1 cellular context compared by ENCODE assay signal in genomic region chr5:142248853-142249462, GRCh38.
TF ChIP-seq lines count a peak whose summit lies in the region.

No MANE protein-coding gene starts in this region.

TF ChIP-seq in K562, 482 proteins besides CTCF, POLR2A, EP300 and RAD21 (continued from another document and continues in another):
- TF ChIP-seq, protein P1, sequence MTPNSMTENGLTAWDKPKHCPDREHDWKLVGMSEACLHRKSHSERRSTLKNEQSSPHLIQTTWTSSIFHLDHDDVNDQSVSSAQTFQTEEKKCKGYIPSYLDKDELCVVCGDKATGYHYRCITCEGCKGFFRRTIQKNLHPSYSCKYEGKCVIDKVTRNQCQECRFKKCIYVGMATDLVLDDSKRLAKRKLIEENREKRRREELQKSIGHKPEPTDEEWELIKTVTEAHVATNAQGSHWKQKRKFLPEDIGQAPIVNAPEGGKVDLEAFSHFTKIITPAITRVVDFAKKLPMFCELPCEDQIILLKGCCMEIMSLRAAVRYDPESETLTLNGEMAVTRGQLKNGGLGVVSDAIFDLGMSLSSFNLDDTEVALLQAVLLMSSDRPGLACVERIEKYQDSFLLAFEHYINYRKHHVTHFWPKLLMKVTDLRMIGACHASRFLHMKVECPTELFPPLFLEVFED (CRISPR knock-in tag; conservative IDR thresholded peaks at IDR 0.05): no peak
- no peak for TF ChIP-seq HNRNPL (IDR thresholded peaks at IDR 0.05; ENCODE audit: low read depth, low read length)
- 0 out of 2 replicates have a peak, but pooled peaks have one; percentile 13 for TF ChIP-seq SMAD4 (CRISPR knock-in tag; conservative IDR thresholded peaks at IDR 0.05)
- TF ChIP-seq ZNF431 (CRISPR knock-in tag; IDR thresholded peaks at IDR 0.05): no peak
- TF ChIP-seq, protein P2, sequence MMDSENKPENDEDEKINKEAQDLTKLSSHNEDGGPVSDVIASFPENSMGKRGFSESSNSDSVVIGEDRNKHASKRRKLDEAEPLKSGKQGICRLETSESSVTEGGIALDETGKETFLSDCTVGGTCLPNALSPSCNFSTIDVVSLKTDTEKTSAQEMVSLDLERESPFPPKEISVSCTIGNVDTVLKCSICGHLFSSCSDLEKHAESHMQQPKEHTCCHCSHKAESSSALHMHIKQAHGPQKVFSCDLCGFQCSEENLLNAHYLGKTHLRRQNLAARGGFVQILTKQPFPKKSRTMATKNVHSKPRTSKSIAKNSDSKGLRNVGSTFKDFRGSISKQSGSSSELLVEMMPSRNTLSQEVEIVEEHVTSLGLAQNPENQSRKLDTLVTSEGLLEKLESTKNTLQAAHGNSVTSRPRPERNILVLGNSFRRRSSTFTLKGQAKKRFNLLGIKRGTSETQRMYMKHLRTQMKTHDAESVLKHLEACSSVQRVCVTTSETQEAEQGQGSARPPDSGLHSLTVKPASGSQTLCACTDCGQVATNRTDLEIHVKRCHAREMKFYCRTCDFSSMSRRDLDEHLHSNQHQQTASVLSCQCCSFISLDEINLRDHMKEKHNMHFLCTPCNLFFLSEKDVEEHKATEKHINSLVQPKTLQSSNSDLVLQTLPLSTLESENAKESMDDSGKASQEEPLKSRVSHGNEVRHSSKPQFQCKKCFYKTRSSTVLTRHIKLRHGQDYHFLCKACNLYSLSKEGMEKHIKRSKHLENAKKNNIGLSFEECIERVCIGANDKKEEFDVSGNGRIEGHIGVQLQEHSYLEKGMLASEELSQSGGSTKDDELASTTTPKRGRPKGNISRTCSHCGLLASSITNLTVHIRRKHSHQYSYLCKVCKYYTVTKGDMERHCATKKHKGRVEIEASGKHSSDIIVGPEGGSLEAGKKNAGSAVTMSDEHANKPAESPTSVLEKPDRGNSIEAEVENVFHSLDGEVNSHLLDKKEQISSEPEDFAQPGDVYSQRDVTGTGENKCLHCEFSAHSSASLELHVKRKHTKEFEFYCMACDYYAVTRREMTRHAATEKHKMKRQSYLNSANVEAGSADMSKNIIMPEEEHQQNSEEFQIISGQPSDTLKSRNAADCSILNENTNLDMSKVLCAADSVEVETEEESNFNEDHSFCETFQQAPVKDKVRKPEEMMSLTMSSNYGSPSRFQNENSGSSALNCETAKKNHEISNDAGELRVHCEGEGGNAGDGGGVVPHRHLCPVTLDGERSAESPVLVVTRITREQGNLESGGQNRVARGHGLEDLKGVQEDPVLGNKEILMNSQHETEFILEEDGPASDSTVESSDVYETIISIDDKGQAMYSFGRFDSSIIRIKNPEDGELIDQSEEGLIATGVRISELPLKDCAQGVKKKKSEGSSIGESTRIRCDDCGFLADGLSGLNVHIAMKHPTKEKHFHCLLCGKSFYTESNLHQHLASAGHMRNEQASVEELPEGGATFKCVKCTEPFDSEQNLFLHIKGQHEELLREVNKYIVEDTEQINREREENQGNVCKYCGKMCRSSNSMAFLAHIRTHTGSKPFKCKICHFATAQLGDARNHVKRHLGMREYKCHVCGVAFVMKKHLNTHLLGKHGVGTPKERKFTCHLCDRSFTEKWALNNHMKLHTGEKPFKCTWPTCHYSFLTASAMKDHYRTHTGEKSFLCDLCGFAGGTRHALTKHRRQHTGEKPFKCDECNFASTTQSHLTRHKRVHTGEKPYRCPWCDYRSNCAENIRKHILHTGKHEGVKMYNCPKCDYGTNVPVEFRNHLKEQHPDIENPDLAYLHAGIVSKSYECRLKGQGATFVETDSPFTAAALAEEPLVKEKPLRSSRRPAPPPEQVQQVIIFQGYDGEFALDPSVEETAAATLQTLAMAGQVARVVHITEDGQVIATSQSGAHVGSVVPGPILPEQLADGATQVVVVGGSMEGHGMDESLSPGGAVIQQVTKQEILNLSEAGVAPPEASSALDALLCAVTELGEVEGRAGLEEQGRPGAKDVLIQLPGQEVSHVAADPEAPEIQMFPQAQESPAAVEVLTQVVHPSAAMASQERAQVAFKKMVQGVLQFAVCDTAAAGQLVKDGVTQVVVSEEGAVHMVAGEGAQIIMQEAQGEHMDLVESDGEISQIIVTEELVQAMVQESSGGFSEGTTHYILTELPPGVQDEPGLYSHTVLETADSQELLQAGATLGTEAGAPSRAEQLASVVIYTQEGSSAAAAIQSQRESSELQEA (IDR thresholded peaks at IDR 0.05; ENCODE audit: low read depth): no peak
- TF ChIP-seq ZNF592 (IDR thresholded peaks at IDR 0.05): peak; percentile 56; the same call in 1 of the 2 replicates
- no peak for TF ChIP-seq ZNF280B (CRISPR knock-in tag; IDR thresholded peaks at IDR 0.05)
- peak; percentile 35 for TF ChIP-seq MEIS2 (IDR thresholded peaks at IDR 0.05; ENCODE audit: partially characterized antibody)
- TF ChIP-seq, protein P3, sequence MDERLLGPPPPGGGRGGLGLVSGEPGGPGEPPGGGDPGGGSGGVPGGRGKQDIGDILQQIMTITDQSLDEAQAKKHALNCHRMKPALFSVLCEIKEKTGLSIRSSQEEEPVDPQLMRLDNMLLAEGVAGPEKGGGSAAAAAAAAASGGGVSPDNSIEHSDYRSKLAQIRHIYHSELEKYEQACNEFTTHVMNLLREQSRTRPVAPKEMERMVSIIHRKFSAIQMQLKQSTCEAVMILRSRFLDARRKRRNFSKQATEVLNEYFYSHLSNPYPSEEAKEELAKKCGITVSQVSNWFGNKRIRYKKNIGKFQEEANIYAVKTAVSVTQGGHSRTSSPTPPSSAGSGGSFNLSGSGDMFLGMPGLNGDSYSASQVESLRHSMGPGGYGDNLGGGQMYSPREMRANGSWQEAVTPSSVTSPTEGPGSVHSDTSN (CRISPR knock-in tag; IDR thresholded peaks at IDR 0.05; ENCODE audit: low read depth): no peak
- TF ChIP-seq, protein P3 (tag; conservative IDR thresholded peaks at IDR 0.05; ENCODE audit: low read depth): peak; percentile 60
- TF ChIP-seq FOS (IDR thresholded peaks at IDR 0.05; ENCODE audit: extremely low read depth, insufficient read length): no peak
- no peak for TF ChIP-seq ZNF785 (CRISPR knock-in tag; IDR thresholded peaks at IDR 0.05)
- no peak for TF ChIP-seq SUPT5H (IDR thresholded peaks at IDR 0.05)
- peak; percentile 75 for TF ChIP-seq SPI1 (IDR thresholded peaks at IDR 0.05; ENCODE audit: borderline replicate concordance, low read depth, low read length)
- no peak for TF ChIP-seq PRPF4 (IDR thresholded peaks at IDR 0.05; ENCODE audit: insufficient read depth, low read depth, low read length, poor library complexity, severe bottlenecking)
- TF ChIP-seq, protein P4, sequence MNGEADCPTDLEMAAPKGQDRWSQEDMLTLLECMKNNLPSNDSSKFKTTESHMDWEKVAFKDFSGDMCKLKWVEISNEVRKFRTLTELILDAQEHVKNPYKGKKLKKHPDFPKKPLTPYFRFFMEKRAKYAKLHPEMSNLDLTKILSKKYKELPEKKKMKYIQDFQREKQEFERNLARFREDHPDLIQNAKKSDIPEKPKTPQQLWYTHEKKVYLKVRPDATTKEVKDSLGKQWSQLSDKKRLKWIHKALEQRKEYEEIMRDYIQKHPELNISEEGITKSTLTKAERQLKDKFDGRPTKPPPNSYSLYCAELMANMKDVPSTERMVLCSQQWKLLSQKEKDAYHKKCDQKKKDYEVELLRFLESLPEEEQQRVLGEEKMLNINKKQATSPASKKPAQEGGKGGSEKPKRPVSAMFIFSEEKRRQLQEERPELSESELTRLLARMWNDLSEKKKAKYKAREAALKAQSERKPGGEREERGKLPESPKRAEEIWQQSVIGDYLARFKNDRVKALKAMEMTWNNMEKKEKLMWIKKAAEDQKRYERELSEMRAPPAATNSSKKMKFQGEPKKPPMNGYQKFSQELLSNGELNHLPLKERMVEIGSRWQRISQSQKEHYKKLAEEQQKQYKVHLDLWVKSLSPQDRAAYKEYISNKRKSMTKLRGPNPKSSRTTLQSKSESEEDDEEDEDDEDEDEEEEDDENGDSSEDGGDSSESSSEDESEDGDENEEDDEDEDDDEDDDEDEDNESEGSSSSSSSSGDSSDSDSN (IDR thresholded peaks at IDR 0.05; ENCODE audit: borderline replicate concordance in 1 of 2, low read depth in 2 of 2, low read length in 2 of 2): peak in 1 of 2 experiments; percentile 37; a peak in 1 of 4 replicates
- no peak for TF ChIP-seq CBX1 (IDR thresholded peaks at IDR 0.05; ENCODE audit: low read depth)
- 0 out of 2 replicates have a peak, but pooled peaks have one; percentile 12 for TF ChIP-seq ATF7 (IDR thresholded peaks at IDR 0.05)
- TF ChIP-seq, protein P5, sequence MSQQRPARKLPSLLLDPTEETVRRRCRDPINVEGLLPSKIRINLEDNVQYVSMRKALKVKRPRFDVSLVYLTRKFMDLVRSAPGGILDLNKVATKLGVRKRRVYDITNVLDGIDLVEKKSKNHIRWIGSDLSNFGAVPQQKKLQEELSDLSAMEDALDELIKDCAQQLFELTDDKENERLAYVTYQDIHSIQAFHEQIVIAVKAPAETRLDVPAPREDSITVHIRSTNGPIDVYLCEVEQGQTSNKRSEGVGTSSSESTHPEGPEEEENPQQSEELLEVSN (IDR thresholded peaks at IDR 0.05; ENCODE audit: borderline replicate concordance in 1 of 2, extremely low read depth in 1 of 2, insufficient read depth in 1 of 2, insufficient read length in 1 of 2, low read depth in 1 of 2, low read length in 1 of 2, poor library complexity in 1 of 2, severe bottlenecking in 1 of 2): peak in 1 of 2 experiments; percentile 42
- TF ChIP-seq ZNF121 (CRISPR knock-in tag; conservative IDR thresholded peaks at IDR 0.05): no peak
- no peak for TF ChIP-seq EWSR1 (IDR thresholded peaks at IDR 0.05; ENCODE audit: borderline replicate concordance, low read depth, partially characterized antibody)
